Comparison of ENCODE assay signal across 1 cellular context in the genomic region with DNA sequence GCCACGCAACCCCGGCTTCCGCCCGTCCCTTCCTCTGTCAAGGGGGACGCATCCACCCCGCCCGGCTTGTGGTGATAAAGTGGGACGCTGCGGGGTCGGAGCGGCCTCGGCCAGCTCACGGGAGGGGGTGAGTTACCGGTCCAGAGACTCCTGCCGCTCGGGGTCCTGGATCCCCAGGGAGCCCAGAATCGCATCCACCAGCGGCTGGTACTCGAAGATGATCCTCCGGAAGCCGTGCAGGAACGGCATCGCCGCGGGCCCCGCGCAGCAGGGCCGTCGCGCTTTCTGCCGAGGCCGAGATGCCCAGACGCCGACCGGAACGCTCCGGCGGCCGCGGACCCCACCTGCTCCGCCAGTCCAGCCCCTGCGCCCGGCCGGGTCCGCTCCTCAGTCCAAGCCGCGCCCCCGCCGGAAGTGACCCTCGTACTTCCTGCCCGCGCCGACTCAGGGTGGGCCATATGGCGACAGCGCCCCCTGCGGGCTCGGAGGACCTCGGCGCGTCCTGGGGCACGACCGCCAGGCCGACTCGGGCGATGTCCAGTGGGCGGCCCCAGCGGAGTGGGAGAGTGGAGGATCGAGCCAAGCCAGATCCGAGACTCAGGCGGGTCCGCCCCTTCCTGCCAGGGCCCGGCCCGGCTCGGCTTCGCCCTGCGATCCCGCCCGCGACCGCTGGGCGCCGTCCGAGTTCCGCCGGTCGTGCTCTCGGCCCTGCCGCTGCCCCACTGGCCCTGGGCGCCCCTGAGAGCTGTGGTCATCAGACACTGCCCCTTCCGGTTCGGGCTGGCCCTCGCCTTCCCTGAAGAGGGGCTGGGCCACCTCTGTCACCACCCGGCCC.
TF ChIP-seq lines count a peak whose summit lies in the region.

A gene with protein sequence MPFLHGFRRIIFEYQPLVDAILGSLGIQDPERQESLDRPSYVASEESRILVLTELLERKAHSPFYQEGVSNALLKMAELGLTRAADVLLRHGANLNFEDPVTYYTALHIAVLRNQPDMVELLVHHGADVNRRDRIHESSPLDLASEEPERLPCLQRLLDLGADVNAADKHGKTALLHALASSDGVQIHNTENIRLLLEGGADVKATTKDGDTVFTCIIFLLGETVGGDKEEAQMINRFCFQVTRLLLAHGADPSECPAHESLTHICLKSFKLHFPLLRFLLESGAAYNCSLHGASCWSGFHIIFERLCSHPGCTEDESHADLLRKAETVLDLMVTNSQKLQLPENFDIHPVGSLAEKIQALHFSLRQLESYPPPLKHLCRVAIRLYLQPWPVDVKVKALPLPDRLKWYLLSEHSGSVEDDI (minus strand): TSS at position 401 of the 835 bp plus-strand sequence. CDS start 152 bp downstream, at position 249.

TF ChIP-seq in WTC11, 78 proteins besides CTCF, POLR2A, EP300 and RAD21 (continued from another document):
- TF ChIP-seq TP53 (CRISPR knock-in tag; IDR thresholded peaks at IDR 0.05) (peak; percentile 93), ATF3 (CRISPR knock-in tag; conservative IDR thresholded peaks at IDR 0.05) (no peak), PRDM15 (CRISPR knock-in tag; IDR thresholded peaks at IDR 0.05) (no peak)
TF ChIP-seq in WTC11: peak in this region for 31.
